In genomic region chr16:16021988-16022682, GRCh38 we compare ENCODE assay signal across 8 cellular contexts.
DNase-seq lines count a peak whose midpoint lies in the region; ATAC-seq, FAIRE-seq and TF ChIP-seq lines count a peak whose summit lies in the region.

No MANE protein-coding gene starts in this region.

- ATAC-seq in GM18502 (IDR thresholded peaks at IDR 0.05; ENCODE audit: poor library complexity, unreplicated experiment): no peak

- no peak for FAIRE-seq in small intestine (lab: Jason Lieb, UNC)

- intact Hi-C loops in breast epithelium (cut with DNase I; ENCODE audit: low total_unique reads): no loop called here

- peak overlapping the region; percentile 14 to 65 for H3K27ac ChIP-seq in breast epithelium
- H3K27ac ChIP-seq in small intestine (ENCODE audit: low read depth in 1 of 2, low read length in 1 of 2): peak overlapping the region in 1 of 2 donors; percentile 81

- WGBS in small intestine, 3 donors: 24 to 37% (median 30%) methylated on average over 9 to 10 of the region's 10 CpGs

- no peaks in the 10 kb centered on the region for H3K36me3 ChIP-seq in breast epithelium
- no peaks in the 10 kb centered on the region for H3K36me3 ChIP-seq in small intestine (ENCODE audit: control insufficient read depth in 2 of 2, insufficient read depth in 2 of 2, low read length in 2 of 2)

- no peak for TF ChIP-seq CTCF in breast epithelium (IDR thresholded peaks at IDR 0.05)

- H3K4me3 ChIP-seq in breast epithelium (no peak overlapping the region), small intestine (ENCODE audit: low read depth in 1 of 2, low read length in 2 of 2) (no peak overlapping the region)

- peak; percentile 64 for DNase-seq in DMS 273 treated with DMSO at 0.1 percent for 48 hours (lab: John Stamatoyannopoulos, UW)
- peak; percentile 68 for DNase-seq in NCI-H2196 treated with DMSO at 0.1 percent for 48 hours (lab: John Stamatoyannopoulos, UW; ENCODE audit: unreplicated experiment)
- DNase-seq in breast epithelium (ENCODE audit: low spot score in 2 of 2): peak; percentile 90 to 94
- DNase-seq in islet precursor cell: peak; percentile 100
- peak; percentile 81 for DNase-seq in small intestine
- no peak for DNase-seq in KG1 (lab: John Stamatoyannopoulos, UW)
- DNase-seq in activated CD8-positive, alpha-beta memory T cell treated with anti-CD3 and anti-CD28 coated beads for 24 hours: no peak

- no peak for TF ChIP-seq POLR2A in breast epithelium (IDR thresholded peaks at IDR 0.05)

- H3K9me3 ChIP-seq in breast epithelium: no peaks in the 10 kb centered on the region
- H3K9me3 ChIP-seq in small intestine (ENCODE audit: control insufficient read depth, low read depth): no peaks in the 10 kb centered on the region

- H3K27me3 ChIP-seq in breast epithelium: no peaks in the 10 kb centered on the region
- no peaks in the 10 kb centered on the region for H3K27me3 ChIP-seq in small intestine (ENCODE audit: control insufficient read depth in 2 of 2, insufficient read depth in 2 of 2, low read length in 2 of 2)

- H3K4me1 ChIP-seq in breast epithelium (peaks cover 0 to 16% of the 10 kb centered on the region in 2 donors), small intestine (ENCODE audit: control insufficient read depth in 2 of 2, insufficient read depth in 1 of 2, low read depth in 1 of 2, low read length in 1 of 2) (peaks cover 2 to 7% of the 10 kb centered on the region in 2 donors)

Comparison
In these comparisons a context has a peak if more than half of its experiments do, and no peak if none do; other contexts are left out.
1. DNase-seq: peak in DMS 273 treated with DMSO at 0.1 percent for 48 hours (single experiment), NCI-H2196 treated with DMSO at 0.1 percent for 48 hours (single experiment), breast epithelium (2 of 2), islet precursor cell (single experiment) and small intestine (single experiment); none in KG1 (single experiment) and activated CD8-positive, alpha-beta memory T cell treated with anti-CD3 and anti-CD28 coated beads for 24 hours (single experiment).